ENCODE assay signal across 8 cellular contexts in the genomic region with DNA sequence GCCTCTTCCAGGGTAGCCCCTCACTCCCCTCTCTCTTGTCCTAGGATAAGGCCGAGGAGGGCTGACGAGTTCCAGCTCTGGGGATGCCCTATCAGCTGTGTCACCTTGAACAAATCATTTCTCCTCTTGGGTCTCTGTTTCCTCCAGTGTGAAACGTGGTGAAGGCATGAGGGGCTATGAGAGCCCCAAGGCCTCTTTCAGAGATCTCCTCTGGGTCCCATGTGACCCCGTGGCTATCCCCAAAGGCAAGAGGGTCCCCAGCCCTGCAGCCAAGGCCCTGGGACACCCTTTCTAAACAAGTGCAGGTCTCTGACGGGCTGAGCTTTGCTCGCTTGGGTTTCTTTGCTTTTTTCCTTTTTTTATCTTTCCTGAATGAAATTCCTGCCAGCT. TPM values are rescaled to one million over a fixed set of nuclear protein-coding genes. Genes with fewer than 3 reads are reported as not detected.
DNase-seq lines count a peak whose midpoint lies in the region; TF ChIP-seq lines count a peak whose summit lies in the region.

No MANE protein-coding gene starts in this region.

- H3K27me3 ChIP-seq in BLaER1 treated with 17β-estradiol and CSF1 and Interleukin-3, amounts not matched to agents 10 nM and 100 nM, result peaks cover 27 to 45% (median 37%) of the 10 kb centered on the region in 11 experiments
- no peaks in the 10 kb centered on the region for H3K27me3 ChIP-seq in Loucy (ENCODE audit: insufficient read depth, low read length, poor library complexity, severe bottlenecking)
- H3K27me3 ChIP-seq in duodenal mucosa (ENCODE audit: control insufficient read depth in 1 of 2, insufficient read depth in 2 of 2, low read length in 2 of 2), result peaks cover 0 to 25% of the 10 kb centered on the region in 2 donors
- H3K27me3 ChIP-seq in neural progenitor cell, result peaks cover 39% of the 10 kb centered on the region

- H3K36me3 Mint-ChIP-seq in neural progenitor cell, result no peaks in the 10 kb centered on the region

- peaks cover 0 to 6% (median 0%) of the 10 kb centered on the region in 11 experiments; a peak in 1 of 22 replicates for H4K20me1 ChIP-seq in BLaER1 treated with 17β-estradiol and CSF1 and Interleukin-3, amounts not matched to agents 10 nM and 100 nM
- H4K20me1 ChIP-seq in Loucy (ENCODE audit: insufficient read depth, low read length, poor library complexity, severe bottlenecking), result no peaks in the 10 kb centered on the region
- H4K20me1 ChIP-seq in neural progenitor cell (ENCODE audit: low read depth), result no peaks in the 10 kb centered on the region

- H3K27me3 Mint-ChIP-seq in neural progenitor cell (ENCODE audit: insufficient read depth, low read depth), result peaks cover 32% of the 10 kb centered on the region

- no peak overlapping the region for H3K9ac ChIP-seq in BLaER1 treated with 17β-estradiol and CSF1 and Interleukin-3, amounts not matched to agents 10 nM and 100 nM
- no peak overlapping the region for H3K9ac ChIP-seq in Loucy (ENCODE audit: low read depth, low read length, poor library complexity, severe bottlenecking)
- no peak overlapping the region for H3K9ac ChIP-seq in duodenal mucosa (ENCODE audit: low read depth in 1 of 2, low read length in 2 of 2)
- H3K9ac ChIP-seq in neural progenitor cell, result no peak overlapping the region

- H3K9me2 ChIP-seq in Loucy (replicated peaks; ENCODE audit: low read depth, low read length), result no peaks in the 10 kb centered on the region

- DNase-seq in neural progenitor cell (ENCODE audit: low spot score), result no peak
- no peak for DNase-seq in substantia nigra (lab: John Stamatoyannopoulos, UW)
- DNase-seq in islet precursor cell, result no peak
- DNase-seq in stimulated activated CD4-positive, alpha-beta T cell treated with anti-CD3 and anti-CD28 coated beads, Interleukin-4, amount 100 ng/mL, for 4 hours, result no peak
- DNase-seq in hippocampal formation (lab: John Stamatoyannopoulos, UW), result no peak

- H3K4me3 ChIP-seq in BLaER1 treated with 17β-estradiol and CSF1 and Interleukin-3, amounts not matched to agents 10 nM and 100 nM, result peak overlapping the region in 4 of 10 experiments; percentile 18 to 42 (median 38); a peak in 4 of 20 replicates
- no peak overlapping the region for H3K4me3 ChIP-seq in Loucy (ENCODE audit: low read length, poor library complexity, severe bottlenecking)
- H3K4me3 ChIP-seq in duodenal mucosa (ENCODE audit: low read depth in 1 of 2, low read length in 2 of 2), result peak overlapping the region; percentile 12 to 40
- H3K4me3 ChIP-seq in neural progenitor cell, result peak overlapping the region; percentile 43

- no peak overlapping the region for H3K27ac ChIP-seq in BLaER1 treated with 17β-estradiol and CSF1 and Interleukin-3, amounts not matched to agents 10 nM and 100 nM
- H3K27ac ChIP-seq in duodenal mucosa (ENCODE audit: low read depth, low read length), result no peak overlapping the region
- H3K27ac ChIP-seq in neural progenitor cell, result no peak overlapping the region
- no peak overlapping the region for H3K27ac ChIP-seq in substantia nigra (ENCODE audit: low read depth, low read length, poor library complexity, severe bottlenecking)

- peak overlapping the region in 10 of 11 experiments; percentile 2 to 74 (median 33); a peak in 13 of 22 replicates for H3K4me2 ChIP-seq in BLaER1 treated with 17β-estradiol and CSF1 and Interleukin-3, amounts not matched to agents 10 nM and 100 nM
- H3K4me2 ChIP-seq in Loucy (ENCODE audit: low read depth, low read length, poor library complexity, severe bottlenecking) (no peak overlapping the region), neural progenitor cell (peak overlapping the region; percentile 81)

- H3K79me2 ChIP-seq in Loucy (ENCODE audit: insufficient read depth, low read length), result no peaks in the 10 kb centered on the region
- H3K79me2 ChIP-seq in neural progenitor cell (ENCODE audit: low read depth), result no peaks in the 10 kb centered on the region

- no peaks in the 10 kb centered on the region for H3K9me3 ChIP-seq in BLaER1 treated with 17β-estradiol and CSF1 and Interleukin-3, amounts not matched to agents 10 nM and 100 nM (replicated peaks in 1 of 11)
- H3K9me3 ChIP-seq in Loucy (ENCODE audit: insufficient read depth, low read depth, low read length) (no peaks in the 10 kb centered on the region), duodenal mucosa (ENCODE audit: control insufficient read depth in 1 of 2, low read length in 2 of 2) (no peaks in the 10 kb centered on the region), neural progenitor cell (ENCODE audit: low read depth) (no peaks in the 10 kb centered on the region)

- peak overlapping the region; percentile 78 for H3K4me3 Mint-ChIP-seq in neural progenitor cell

- peaks cover 0 to 16% (median 11%) of the 10 kb centered on the region in 10 experiments; a peak in 14 of 20 replicates for H3K4me1 ChIP-seq in BLaER1 treated with 17β-estradiol and CSF1 and Interleukin-3, amounts not matched to agents 10 nM and 100 nM
- H3K4me1 ChIP-seq in Loucy (ENCODE audit: insufficient read depth, low read length, poor library complexity, severe bottlenecking) (no peaks in the 10 kb centered on the region), duodenal mucosa (ENCODE audit: control insufficient read depth in 1 of 2, insufficient read depth in 2 of 2, low read length in 2 of 2) (peaks cover 7 to 11% of the 10 kb centered on the region in 2 donors), neural progenitor cell (no peaks in the 10 kb centered on the region)

- H3K36me3 ChIP-seq in BLaER1 treated with 17β-estradiol and CSF1 and Interleukin-3, amounts not matched to agents 10 nM and 100 nM, result no peaks in the 10 kb centered on the region
- H3K36me3 ChIP-seq in Loucy (ENCODE audit: insufficient read depth, low read length) (no peaks in the 10 kb centered on the region), duodenal mucosa (ENCODE audit: control insufficient read depth in 1 of 2, insufficient read depth in 2 of 2, low read length in 2 of 2) (no peaks in the 10 kb centered on the region), neural progenitor cell (no peaks in the 10 kb centered on the region)

- peaks cover 2% of the 10 kb centered on the region for H3K9me3 Mint-ChIP-seq in neural progenitor cell

- H3K4me1 Mint-ChIP-seq in neural progenitor cell, result peaks cover 20% of the 10 kb centered on the region

- TF ChIP-seq CTCF in Loucy (conservative IDR thresholded peaks at IDR 0.05; ENCODE audit: low read length) (no peak), neural progenitor cell (IDR thresholded peaks at IDR 0.05) (no peak)

- no peak overlapping the region for H3K27ac Mint-ChIP-seq in neural progenitor cell

- H3F3A ChIP-seq in Loucy (ENCODE audit: low read depth), result no peaks in the 10 kb centered on the region
- H3F3A ChIP-seq in neural progenitor cell (ENCODE audit: low read depth), result peaks cover 5% of the 10 kb centered on the region

- peak overlapping the region; percentile 41; the same call in 1 of the 2 replicates for H2AFZ ChIP-seq in Loucy (ENCODE audit: low read length)
- H2AFZ ChIP-seq in neural progenitor cell (replicated peaks), result peak overlapping the region; percentile 80

RNA-seq across cellular contexts. Expression of gene SPTLC1, which starts 25.5 kb away (rescaled TPM):
- total RNA-seq in neural progenitor cell (ENCODE audit: low replicate concordance), result 86.3 and 119 TPM in 2 replicates
